In genomic region chr5:128532776-128533175, GRCh38 we compare ENCODE assay signal across 28 cellular contexts. TPM values are rescaled to one million over a fixed set of nuclear protein-coding genes. Genes with fewer than 3 reads are reported as not detected.
"Had no signal": no experiment of that assay in that cellular context is flagged by ENCODE, and none has a peak within 500 bp of the region (broad histone marks: within the 10 kb centered on the region; RNA-seq: fewer than 3 reads in every experiment).

No MANE protein-coding gene starts in this region.

- H3K4me1 Mint-ChIP-seq: activated CD4-positive, alpha-beta memory T cell treated with anti-CD3 and anti-CD28 coated beads, Interleukin-2, amount 10 ng/mL, durations not matched to agents 7 days and 5 days; activated CD4-positive, alpha-beta T cell treated with anti-CD3 and anti-CD28 coated beads, Interleukin-2, amount 10 ng/mL, durations not matched to agents 7 days and 5 days; activated naive CD4-positive, alpha-beta T cell treated with anti-CD3 and anti-CD28 coated beads, Interleukin-2, amount 10 ng/mL, durations not matched to agents 7 days and 5 days; activated naive CD8-positive, alpha-beta T cell treated with anti-CD3 and anti-CD28 coated beads, Interleukin-2, amount 10 ng/mL, durations not matched to agents 7 days and 5 days had no signal

- H3K9me3 ChIP-seq: breast epithelium, colonic mucosa had no signal

- H3K27ac ChIP-seq: breast epithelium, colonic mucosa had no signal

- H3K4me3 ChIP-seq: breast epithelium, colonic mucosa had no signal

- H3K36me3 Mint-ChIP-seq: activated naive CD8-positive, alpha-beta T cell treated with anti-CD3 and anti-CD28 coated beads, Interleukin-2, amount 10 ng/mL, durations not matched to agents 7 days and 5 days had no signal

- DNase-seq: activated CD4-positive, alpha-beta memory T cell treated with anti-CD3 and anti-CD28 coated beads, Interleukin-2, amount 10 ng/mL, durations not matched to agents 7 days and 5 days; activated CD4-positive, alpha-beta T cell treated with anti-CD3 and anti-CD28 coated beads for 36 hours; activated CD4-positive, alpha-beta T cell treated with anti-CD3 and anti-CD28 coated beads, Interleukin-2, amount 10 ng/mL, durations not matched to agents 7 days and 5 days; activated CD4-positive, alpha-beta T cell treated with anti-CD3 and anti-CD28 coated beads, Interleukin-2, amount 50 U/mL, for 4 hours; activated CD4-positive, CD25-positive, alpha-beta regulatory T cell; activated CD4-positive, CD25-positive, alpha-beta regulatory T cell treated with anti-CD3 and anti-CD28 coated beads, Interleukin-2, amount 50 U/mL, for 72 hours; activated CD8-positive, alpha-beta memory T cell treated with anti-CD3 and anti-CD28 coated beads, Interleukin-2, amount 50 U/mL, for 48 hours; activated gamma-delta T cell; activated naive CD4-positive, alpha-beta T cell; activated naive CD4-positive, alpha-beta T cell treated with anti-CD3 and anti-CD28 coated beads, Interleukin-2, amount 10 ng/mL, durations not matched to agents 7 days and 5 days; activated naive CD8-positive, alpha-beta T cell treated with anti-CD3 and anti-CD28 coated beads, Interleukin-2, amount 10 ng/mL, durations not matched to agents 7 days and 5 days; activated T-cell treated with anti-CD3 and anti-CD28 coated beads for 4 hours; activated T-cell treated with anti-CD3 and anti-CD28 coated beads, Interleukin-2, amount 50 U/mL, for 24 hours; activated T-cell treated with anti-CD3 and anti-CD28 coated beads, Interleukin-2, amount 50 U/mL, for 72 hours; amygdala; aorta; caudate nucleus; colonic mucosa; effector CD8-positive, alpha-beta T cell; head of caudate nucleus; T-helper 2 cell had no signal

- ATAC-seq: activated CD4-positive, alpha-beta T cell treated with anti-CD3 and anti-CD28 coated beads for 36 hours; activated naive CD4-positive, alpha-beta T cell treated with anti-CD3 and anti-CD28 coated beads, Interleukin-2, amount 50 U/mL, for 72 hours; activated T-cell treated with anti-CD3 and anti-CD28 coated beads, Interleukin-2, amount 50 U/mL, for 72 hours; esophagus mucosa had no signal

- H3K36me3 ChIP-seq: breast epithelium, colonic mucosa had no signal

- H3K4me3 Mint-ChIP-seq: activated CD4-positive, alpha-beta memory T cell treated with anti-CD3 and anti-CD28 coated beads, Interleukin-2, amount 10 ng/mL, durations not matched to agents 7 days and 5 days; activated CD4-positive, alpha-beta T cell treated with anti-CD3 and anti-CD28 coated beads for 36 hours; activated CD4-positive, alpha-beta T cell treated with anti-CD3 and anti-CD28 coated beads, Interleukin-2, amount 10 ng/mL, durations not matched to agents 7 days and 5 days; activated naive CD4-positive, alpha-beta T cell treated with anti-CD3 and anti-CD28 coated beads, Interleukin-2, amount 10 ng/mL, durations not matched to agents 7 days and 5 days; activated naive CD8-positive, alpha-beta T cell treated with anti-CD3 and anti-CD28 coated beads, Interleukin-2, amount 10 ng/mL, durations not matched to agents 7 days and 5 days; activated T-cell treated with anti-CD3 and anti-CD28 coated beads, Interleukin-2, amount 50 U/mL, for 24 hours; activated T-cell treated with anti-CD3 and anti-CD28 coated beads, Interleukin-2, amount 50 U/mL, for 72 hours; brain had no signal

- H3K9me3 Mint-ChIP-seq: activated CD4-positive, alpha-beta memory T cell treated with anti-CD3 and anti-CD28 coated beads, Interleukin-2, amount 10 ng/mL, durations not matched to agents 7 days and 5 days; activated CD4-positive, alpha-beta T cell treated with anti-CD3 and anti-CD28 coated beads, Interleukin-2, amount 10 ng/mL, durations not matched to agents 7 days and 5 days; activated naive CD4-positive, alpha-beta T cell treated with anti-CD3 and anti-CD28 coated beads, Interleukin-2, amount 10 ng/mL, durations not matched to agents 7 days and 5 days; activated naive CD4-positive, alpha-beta T cell treated with anti-CD3 and anti-CD28 coated beads, Interleukin-2, amount 50 U/mL, for 72 hours; activated T-cell treated with anti-CD3 and anti-CD28 coated beads, Interleukin-2, amount 50 U/mL, for 24 hours; activated T-cell treated with anti-CD3 and anti-CD28 coated beads, Interleukin-2, amount 50 U/mL, for 72 hours; brain had no signal

- H3K27ac Mint-ChIP-seq: activated CD4-positive, alpha-beta memory T cell treated with anti-CD3 and anti-CD28 coated beads, Interleukin-2, amount 10 ng/mL, durations not matched to agents 7 days and 5 days; activated CD4-positive, alpha-beta T cell treated with anti-CD3 and anti-CD28 coated beads for 36 hours; activated CD4-positive, alpha-beta T cell treated with anti-CD3 and anti-CD28 coated beads, Interleukin-2, amount 10 ng/mL, durations not matched to agents 7 days and 5 days; activated naive CD4-positive, alpha-beta T cell treated with anti-CD3 and anti-CD28 coated beads, Interleukin-2, amount 10 ng/mL, durations not matched to agents 7 days and 5 days; activated naive CD4-positive, alpha-beta T cell treated with anti-CD3 and anti-CD28 coated beads, Interleukin-2, amount 50 U/mL, for 72 hours; activated naive CD8-positive, alpha-beta T cell treated with anti-CD3 and anti-CD28 coated beads, Interleukin-2, amount 10 ng/mL, durations not matched to agents 7 days and 5 days; activated T-cell treated with anti-CD3 and anti-CD28 coated beads, Interleukin-2, amount 50 U/mL, for 24 hours; activated T-cell treated with anti-CD3 and anti-CD28 coated beads, Interleukin-2, amount 50 U/mL, for 72 hours; brain had no signal

- H3K4me1 ChIP-seq: colonic mucosa had no signal

- FAIRE-seq: endometrium, frontal cortex had no signal

RNA-seq across cellular contexts. Expression of gene FBN2, which starts 5.3 kb away (rescaled TPM):
- total RNA-seq: activated CD4-positive, alpha-beta memory T cell treated with anti-CD3 and anti-CD28 coated beads, Interleukin-2, amount 10 ng/mL, durations not matched to agents 7 days and 5 days; activated CD4-positive, alpha-beta T cell treated with anti-CD3 and anti-CD28 coated beads for 36 hours; activated CD4-positive, alpha-beta T cell treated with anti-CD3 and anti-CD28 coated beads, Interleukin-2, amount 10 ng/mL, durations not matched to agents 7 days and 5 days; T-helper 1 cell treated with Interleukin-12 subunit alpha and Interleukin-12 subunit beta and Interleukin-4 antibody, amounts not matched to agents 30 ng/mL and 1 ng/mL, for 36 hours had no signal
